Comparison of ENCODE assay signal across 1 cellular context in the genomic region with DNA sequence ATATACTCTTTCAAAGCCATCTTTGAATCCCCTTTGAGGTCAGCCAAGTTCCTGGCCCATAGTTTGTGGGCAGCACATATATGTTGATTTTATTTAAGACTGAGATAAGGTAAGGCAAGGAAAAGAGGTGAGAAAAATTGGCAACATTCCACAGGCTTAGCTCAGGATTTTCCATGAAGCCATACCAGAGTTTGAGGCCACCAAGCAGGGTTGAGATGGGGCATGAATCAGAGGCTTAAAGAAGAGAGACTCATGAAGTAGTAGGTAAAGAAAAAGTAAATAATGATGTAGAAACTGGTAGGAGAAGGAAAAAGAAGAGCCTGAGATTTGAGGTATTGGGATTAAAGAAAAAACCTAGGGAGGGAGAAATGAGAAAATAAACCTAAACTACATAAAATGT.
TF ChIP-seq lines count a peak whose summit lies in the region.

No MANE protein-coding gene starts in this region.

TF ChIP-seq in K562, 482 proteins besides CTCF, POLR2A, EP300 and RAD21:
- TF ChIP-seq XRCC3 (IDR thresholded peaks at IDR 0.05): no peak
- no peak for TF ChIP-seq SRF (CRISPR knock-in tag; IDR thresholded peaks at IDR 0.05)
- no peak for TF ChIP-seq PURB (CRISPR knock-in tag; IDR thresholded peaks at IDR 0.05; ENCODE audit: low read depth)
- no peak for TF ChIP-seq CBX8 (IDR thresholded peaks at IDR 0.05; ENCODE audit: borderline replicate concordance, extremely low read depth, low read depth, low read length, poor library complexity, severe bottlenecking)
- TF ChIP-seq, protein P1, sequence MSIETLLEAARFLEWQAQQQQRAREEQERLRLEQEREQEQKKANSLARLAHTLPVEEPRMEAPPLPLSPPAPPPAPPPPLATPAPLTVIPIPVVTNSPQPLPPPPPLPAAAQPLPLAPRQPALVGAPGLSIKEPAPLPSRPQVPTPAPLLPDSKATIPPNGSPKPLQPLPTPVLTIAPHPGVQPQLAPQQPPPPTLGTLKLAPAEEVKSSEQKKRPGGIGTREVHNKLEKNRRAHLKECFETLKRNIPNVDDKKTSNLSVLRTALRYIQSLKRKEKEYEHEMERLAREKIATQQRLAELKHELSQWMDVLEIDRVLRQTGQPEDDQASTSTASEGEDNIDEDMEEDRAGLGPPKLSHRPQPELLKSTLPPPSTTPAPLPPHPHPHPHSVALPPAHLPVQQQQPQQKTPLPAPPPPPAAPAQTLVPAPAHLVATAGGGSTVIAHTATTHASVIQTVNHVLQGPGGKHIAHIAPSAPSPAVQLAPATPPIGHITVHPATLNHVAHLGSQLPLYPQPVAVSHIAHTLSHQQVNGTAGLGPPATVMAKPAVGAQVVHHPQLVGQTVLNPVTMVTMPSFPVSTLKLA (conservative IDR thresholded peaks at IDR 0.05): no peak
- no peak for TF ChIP-seq TAF7 (tag; IDR thresholded peaks at IDR 0.05)
- TF ChIP-seq, protein P2, sequence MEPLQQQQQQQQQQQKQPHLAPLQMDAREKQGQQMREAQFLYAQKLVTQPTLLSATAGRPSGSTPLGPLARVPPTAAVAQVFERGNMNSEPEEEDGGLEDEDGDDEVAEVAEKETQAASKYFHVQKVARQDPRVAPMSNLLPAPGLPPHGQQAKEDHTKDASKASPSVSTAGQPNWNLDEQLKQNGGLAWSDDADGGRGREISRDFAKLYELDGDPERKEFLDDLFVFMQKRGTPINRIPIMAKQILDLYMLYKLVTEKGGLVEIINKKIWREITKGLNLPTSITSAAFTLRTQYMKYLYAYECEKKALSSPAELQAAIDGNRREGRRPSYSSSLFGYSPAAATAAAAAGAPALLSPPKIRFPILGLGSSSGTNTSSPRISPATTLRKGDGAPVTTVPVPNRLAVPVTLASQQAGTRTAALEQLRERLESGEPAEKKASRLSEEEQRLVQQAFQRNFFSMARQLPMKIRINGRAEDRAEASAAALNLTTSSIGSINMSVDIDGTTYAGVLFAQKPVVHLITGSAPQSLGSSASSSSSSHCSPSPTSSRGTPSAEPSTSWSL (CRISPR knock-in tag; IDR thresholded peaks at IDR 0.05; ENCODE audit: borderline replicate concordance): no peak
- TF ChIP-seq ZBTB11 (CRISPR knock-in tag; IDR thresholded peaks at IDR 0.05): no peak
- TF ChIP-seq RUNX1 (IDR thresholded peaks at IDR 0.05; ENCODE audit: low read depth): no peak
- TF ChIP-seq NFRKB (IDR thresholded peaks at IDR 0.05; ENCODE audit: low read depth): no peak
- no peak for TF ChIP-seq MYBL2 (IDR thresholded peaks at IDR 0.05; ENCODE audit: low read depth)
- no peak for TF ChIP-seq MYBL2 (CRISPR knock-in tag; IDR thresholded peaks at IDR 0.05; ENCODE audit: borderline replicate concordance)
- no peak for TF ChIP-seq NR3C1 (CRISPR knock-in tag; IDR thresholded peaks at IDR 0.05)
- no peak for TF ChIP-seq ZNF395 (CRISPR knock-in tag; IDR thresholded peaks at IDR 0.05)
- TF ChIP-seq LARP7 (IDR thresholded peaks at IDR 0.05): no peak
- no peak for TF ChIP-seq MGA (IDR thresholded peaks at IDR 0.05)
- TF ChIP-seq E2F1 (CRISPR knock-in tag; IDR thresholded peaks at IDR 0.05): no peak
- no peak for TF ChIP-seq TFAM (CRISPR knock-in tag; conservative IDR thresholded peaks at IDR 0.05)
- no peak for TF ChIP-seq MAZ (CRISPR knock-in tag; conservative IDR thresholded peaks at IDR 0.05 in 1 of 2, IDR thresholded peaks at IDR 0.05 in 1 of 2)
- TF ChIP-seq ZNF133 (CRISPR knock-in tag; IDR thresholded peaks at IDR 0.05): no peak
- TF ChIP-seq ZNF57 (CRISPR knock-in tag; IDR thresholded peaks at IDR 0.05): no peak
